In genomic region chr1:30540611-30541192, GRCh38 we compare ENCODE assay signal across 7 cellular contexts.
"Had no signal": no experiment of that assay in that cellular context is flagged by ENCODE, and none has a peak within 500 bp of the region (broad histone marks: within the 10 kb centered on the region; RNA-seq: fewer than 3 reads in every experiment).

No MANE protein-coding gene starts in this region.

- H2AFZ ChIP-seq: GM23338 had no signal

- DNase-seq: H9, HCEC 1CT had no signal

- H3K36me3 Mint-ChIP-seq: IgD-negative memory B cell had no signal

- H3K27ac Mint-ChIP-seq: GM23338, H9, IgD-negative memory B cell had no signal

- H3K4me3 ChIP-seq: GM23338 had no signal

- H3K4me3 Mint-ChIP-seq: GM23338, H9, IgD-negative memory B cell had no signal

- H3K4me1 Mint-ChIP-seq: IgD-negative memory B cell had no signal

- FAIRE-seq: H1, H54, HTR-8/SVneo had no signal

- H3K4me2 ChIP-seq: GM23338 had no signal
